In genomic region chr17:42322382-42323267, GRCh38 we compare ENCODE assay signal across 1 cellular context.
A peak's percentile ranks its signal among the peaks of the same experiment; 100 is the strongest.
TF ChIP-seq lines count a peak whose summit lies in the region.

No MANE protein-coding gene starts in this region.

TF ChIP-seq in HepG2, 621 proteins besides CTCF, POLR2A, EP300 and RAD21 (continued from another document and continues in another):
- TF ChIP-seq, protein P1, sequence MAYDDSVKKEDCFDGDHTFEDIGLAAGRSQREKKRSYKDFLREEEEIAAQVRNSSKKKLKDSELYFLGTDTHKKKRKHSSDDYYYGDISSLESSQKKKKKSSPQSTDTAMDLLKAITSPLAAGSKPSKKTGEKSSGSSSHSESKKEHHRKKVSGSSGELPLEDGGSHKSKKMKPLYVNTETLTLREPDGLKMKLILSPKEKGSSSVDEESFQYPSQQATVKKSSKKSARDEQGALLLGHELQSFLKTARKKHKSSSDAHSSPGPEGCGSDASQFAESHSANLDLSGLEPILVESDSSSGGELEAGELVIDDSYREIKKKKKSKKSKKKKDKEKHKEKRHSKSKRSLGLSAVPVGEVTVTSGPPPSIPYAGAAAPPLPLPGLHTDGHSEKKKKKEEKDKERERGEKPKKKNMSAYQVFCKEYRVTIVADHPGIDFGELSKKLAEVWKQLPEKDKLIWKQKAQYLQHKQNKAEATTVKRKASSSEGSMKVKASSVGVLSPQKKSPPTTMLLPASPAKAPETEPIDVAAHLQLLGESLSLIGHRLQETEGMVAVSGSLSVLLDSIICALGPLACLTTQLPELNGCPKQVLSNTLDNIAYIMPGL (CRISPR knock-in tag; IDR thresholded peaks at IDR 0.05; ENCODE audit: borderline replicate concordance in 1 of 2, low read depth in 1 of 2), result peak; percentile 74 to 93; a peak in 3 of 4 replicates
- TF ChIP-seq ZSCAN20 (CRISPR knock-in tag; IDR thresholded peaks at IDR 0.05; ENCODE audit: borderline replicate concordance) (no peak), RERE (CRISPR knock-in tag; IDR thresholded peaks at IDR 0.05; ENCODE audit: low read depth) (0 out of 2 replicates have a peak, but pooled peaks have one; percentile 30), SMC3 (IDR thresholded peaks at IDR 0.05; ENCODE audit: low read length) (peak; percentile 100), ZNF468 (CRISPR knock-in tag; IDR thresholded peaks at IDR 0.05) (no peak), TFE3 (CRISPR knock-in tag; IDR thresholded peaks at IDR 0.05) (0 out of 2 replicates have a peak, but pooled peaks have one; percentile 60), ZNF18 (CRISPR knock-in tag; IDR thresholded peaks at IDR 0.05; ENCODE audit: insufficient replicate concordance) (no peak), ZNF296 (CRISPR knock-in tag; conservative IDR thresholded peaks at IDR 0.05) (no peak), SETDB1 (CRISPR knock-in tag; IDR thresholded peaks at IDR 0.05; ENCODE audit: borderline replicate concordance) (no peak), JARID2 (CRISPR knock-in tag; IDR thresholded peaks at IDR 0.05; ENCODE audit: insufficient replicate concordance) (peak; percentile 83), GPBP1L1 (CRISPR knock-in tag; IDR thresholded peaks at IDR 0.05) (no peak), POLR2AphosphoS5 (IDR thresholded peaks at IDR 0.05; ENCODE audit: low read depth, low read length) (no peak), ZNF589 (CRISPR knock-in tag; conservative IDR thresholded peaks at IDR 0.05) (no peak), NBN (conservative IDR thresholded peaks at IDR 0.05) (no peak), MXI1 (IDR thresholded peaks at IDR 0.05; ENCODE audit: borderline replicate concordance, low read depth, low read length) (peak; percentile 59; the same call in 1 of the 3 replicates), SP5 (CRISPR knock-in tag; IDR thresholded peaks at IDR 0.05; ENCODE audit: borderline replicate concordance, low read depth) (0 out of 2 replicates have a peak, but pooled peaks have one; percentile 52), ZNF687 (CRISPR knock-in tag; IDR thresholded peaks at IDR 0.05) (peak; percentile 66), MLLT10 (CRISPR knock-in tag; IDR thresholded peaks at IDR 0.05) (no peak), TARDBP (CRISPR knock-in tag; IDR thresholded peaks at IDR 0.05) (peak; percentile 58; the same call in 1 of the 2 replicates)
- TF ChIP-seq, protein P2, sequence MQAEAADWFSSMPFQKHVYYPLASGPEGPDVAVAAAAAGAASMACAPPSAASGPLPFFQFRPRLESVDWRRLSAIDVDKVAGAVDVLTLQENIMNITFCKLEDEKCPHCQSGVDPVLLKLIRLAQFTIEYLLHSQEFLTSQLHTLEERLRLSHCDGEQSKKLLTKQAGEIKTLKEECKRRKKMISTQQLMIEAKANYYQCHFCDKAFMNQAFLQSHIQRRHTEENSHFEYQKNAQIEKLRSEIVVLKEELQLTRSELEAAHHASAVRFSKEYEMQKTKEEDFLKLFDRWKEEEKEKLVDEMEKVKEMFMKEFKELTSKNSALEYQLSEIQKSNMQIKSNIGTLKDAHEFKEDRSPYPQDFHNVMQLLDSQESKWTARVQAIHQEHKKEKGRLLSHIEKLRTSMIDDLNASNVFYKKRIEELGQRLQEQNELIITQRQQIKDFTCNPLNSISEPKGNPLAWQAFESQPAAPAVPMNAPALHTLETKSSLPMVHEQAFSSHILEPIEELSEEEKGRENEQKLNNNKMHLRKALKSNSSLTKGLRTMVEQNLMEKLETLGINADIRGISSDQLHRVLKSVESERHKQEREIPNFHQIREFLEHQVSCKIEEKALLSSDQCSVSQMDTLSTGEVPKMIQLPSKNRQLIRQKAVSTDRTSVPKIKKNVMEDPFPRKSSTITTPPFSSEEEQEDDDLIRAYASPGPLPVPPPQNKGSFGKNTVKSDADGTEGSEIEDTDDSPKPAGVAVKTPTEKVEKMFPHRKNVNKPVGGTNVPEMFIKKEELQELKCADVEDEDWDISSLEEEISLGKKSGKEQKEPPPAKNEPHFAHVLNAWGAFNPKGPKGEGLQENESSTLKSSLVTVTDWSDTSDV (CRISPR knock-in tag; IDR thresholded peaks at IDR 0.05), result no peak
- TF ChIP-seq, protein P3, sequence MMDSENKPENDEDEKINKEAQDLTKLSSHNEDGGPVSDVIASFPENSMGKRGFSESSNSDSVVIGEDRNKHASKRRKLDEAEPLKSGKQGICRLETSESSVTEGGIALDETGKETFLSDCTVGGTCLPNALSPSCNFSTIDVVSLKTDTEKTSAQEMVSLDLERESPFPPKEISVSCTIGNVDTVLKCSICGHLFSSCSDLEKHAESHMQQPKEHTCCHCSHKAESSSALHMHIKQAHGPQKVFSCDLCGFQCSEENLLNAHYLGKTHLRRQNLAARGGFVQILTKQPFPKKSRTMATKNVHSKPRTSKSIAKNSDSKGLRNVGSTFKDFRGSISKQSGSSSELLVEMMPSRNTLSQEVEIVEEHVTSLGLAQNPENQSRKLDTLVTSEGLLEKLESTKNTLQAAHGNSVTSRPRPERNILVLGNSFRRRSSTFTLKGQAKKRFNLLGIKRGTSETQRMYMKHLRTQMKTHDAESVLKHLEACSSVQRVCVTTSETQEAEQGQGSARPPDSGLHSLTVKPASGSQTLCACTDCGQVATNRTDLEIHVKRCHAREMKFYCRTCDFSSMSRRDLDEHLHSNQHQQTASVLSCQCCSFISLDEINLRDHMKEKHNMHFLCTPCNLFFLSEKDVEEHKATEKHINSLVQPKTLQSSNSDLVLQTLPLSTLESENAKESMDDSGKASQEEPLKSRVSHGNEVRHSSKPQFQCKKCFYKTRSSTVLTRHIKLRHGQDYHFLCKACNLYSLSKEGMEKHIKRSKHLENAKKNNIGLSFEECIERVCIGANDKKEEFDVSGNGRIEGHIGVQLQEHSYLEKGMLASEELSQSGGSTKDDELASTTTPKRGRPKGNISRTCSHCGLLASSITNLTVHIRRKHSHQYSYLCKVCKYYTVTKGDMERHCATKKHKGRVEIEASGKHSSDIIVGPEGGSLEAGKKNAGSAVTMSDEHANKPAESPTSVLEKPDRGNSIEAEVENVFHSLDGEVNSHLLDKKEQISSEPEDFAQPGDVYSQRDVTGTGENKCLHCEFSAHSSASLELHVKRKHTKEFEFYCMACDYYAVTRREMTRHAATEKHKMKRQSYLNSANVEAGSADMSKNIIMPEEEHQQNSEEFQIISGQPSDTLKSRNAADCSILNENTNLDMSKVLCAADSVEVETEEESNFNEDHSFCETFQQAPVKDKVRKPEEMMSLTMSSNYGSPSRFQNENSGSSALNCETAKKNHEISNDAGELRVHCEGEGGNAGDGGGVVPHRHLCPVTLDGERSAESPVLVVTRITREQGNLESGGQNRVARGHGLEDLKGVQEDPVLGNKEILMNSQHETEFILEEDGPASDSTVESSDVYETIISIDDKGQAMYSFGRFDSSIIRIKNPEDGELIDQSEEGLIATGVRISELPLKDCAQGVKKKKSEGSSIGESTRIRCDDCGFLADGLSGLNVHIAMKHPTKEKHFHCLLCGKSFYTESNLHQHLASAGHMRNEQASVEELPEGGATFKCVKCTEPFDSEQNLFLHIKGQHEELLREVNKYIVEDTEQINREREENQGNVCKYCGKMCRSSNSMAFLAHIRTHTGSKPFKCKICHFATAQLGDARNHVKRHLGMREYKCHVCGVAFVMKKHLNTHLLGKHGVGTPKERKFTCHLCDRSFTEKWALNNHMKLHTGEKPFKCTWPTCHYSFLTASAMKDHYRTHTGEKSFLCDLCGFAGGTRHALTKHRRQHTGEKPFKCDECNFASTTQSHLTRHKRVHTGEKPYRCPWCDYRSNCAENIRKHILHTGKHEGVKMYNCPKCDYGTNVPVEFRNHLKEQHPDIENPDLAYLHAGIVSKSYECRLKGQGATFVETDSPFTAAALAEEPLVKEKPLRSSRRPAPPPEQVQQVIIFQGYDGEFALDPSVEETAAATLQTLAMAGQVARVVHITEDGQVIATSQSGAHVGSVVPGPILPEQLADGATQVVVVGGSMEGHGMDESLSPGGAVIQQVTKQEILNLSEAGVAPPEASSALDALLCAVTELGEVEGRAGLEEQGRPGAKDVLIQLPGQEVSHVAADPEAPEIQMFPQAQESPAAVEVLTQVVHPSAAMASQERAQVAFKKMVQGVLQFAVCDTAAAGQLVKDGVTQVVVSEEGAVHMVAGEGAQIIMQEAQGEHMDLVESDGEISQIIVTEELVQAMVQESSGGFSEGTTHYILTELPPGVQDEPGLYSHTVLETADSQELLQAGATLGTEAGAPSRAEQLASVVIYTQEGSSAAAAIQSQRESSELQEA (CRISPR knock-in tag; IDR thresholded peaks at IDR 0.05; ENCODE audit: not compliant biosample characterization), result no peak
